In genomic region chr1:230632273-230632873, GRCh38 we compare ENCODE assay signal across 1 cellular context.
TF ChIP-seq lines count a peak whose summit lies in the region.

No MANE protein-coding gene starts in this region.

TF ChIP-seq in GM23338, 12 proteins besides CTCF, POLR2A, EP300 and RAD21 (continued from another document):
- TF ChIP-seq, protein P1, sequence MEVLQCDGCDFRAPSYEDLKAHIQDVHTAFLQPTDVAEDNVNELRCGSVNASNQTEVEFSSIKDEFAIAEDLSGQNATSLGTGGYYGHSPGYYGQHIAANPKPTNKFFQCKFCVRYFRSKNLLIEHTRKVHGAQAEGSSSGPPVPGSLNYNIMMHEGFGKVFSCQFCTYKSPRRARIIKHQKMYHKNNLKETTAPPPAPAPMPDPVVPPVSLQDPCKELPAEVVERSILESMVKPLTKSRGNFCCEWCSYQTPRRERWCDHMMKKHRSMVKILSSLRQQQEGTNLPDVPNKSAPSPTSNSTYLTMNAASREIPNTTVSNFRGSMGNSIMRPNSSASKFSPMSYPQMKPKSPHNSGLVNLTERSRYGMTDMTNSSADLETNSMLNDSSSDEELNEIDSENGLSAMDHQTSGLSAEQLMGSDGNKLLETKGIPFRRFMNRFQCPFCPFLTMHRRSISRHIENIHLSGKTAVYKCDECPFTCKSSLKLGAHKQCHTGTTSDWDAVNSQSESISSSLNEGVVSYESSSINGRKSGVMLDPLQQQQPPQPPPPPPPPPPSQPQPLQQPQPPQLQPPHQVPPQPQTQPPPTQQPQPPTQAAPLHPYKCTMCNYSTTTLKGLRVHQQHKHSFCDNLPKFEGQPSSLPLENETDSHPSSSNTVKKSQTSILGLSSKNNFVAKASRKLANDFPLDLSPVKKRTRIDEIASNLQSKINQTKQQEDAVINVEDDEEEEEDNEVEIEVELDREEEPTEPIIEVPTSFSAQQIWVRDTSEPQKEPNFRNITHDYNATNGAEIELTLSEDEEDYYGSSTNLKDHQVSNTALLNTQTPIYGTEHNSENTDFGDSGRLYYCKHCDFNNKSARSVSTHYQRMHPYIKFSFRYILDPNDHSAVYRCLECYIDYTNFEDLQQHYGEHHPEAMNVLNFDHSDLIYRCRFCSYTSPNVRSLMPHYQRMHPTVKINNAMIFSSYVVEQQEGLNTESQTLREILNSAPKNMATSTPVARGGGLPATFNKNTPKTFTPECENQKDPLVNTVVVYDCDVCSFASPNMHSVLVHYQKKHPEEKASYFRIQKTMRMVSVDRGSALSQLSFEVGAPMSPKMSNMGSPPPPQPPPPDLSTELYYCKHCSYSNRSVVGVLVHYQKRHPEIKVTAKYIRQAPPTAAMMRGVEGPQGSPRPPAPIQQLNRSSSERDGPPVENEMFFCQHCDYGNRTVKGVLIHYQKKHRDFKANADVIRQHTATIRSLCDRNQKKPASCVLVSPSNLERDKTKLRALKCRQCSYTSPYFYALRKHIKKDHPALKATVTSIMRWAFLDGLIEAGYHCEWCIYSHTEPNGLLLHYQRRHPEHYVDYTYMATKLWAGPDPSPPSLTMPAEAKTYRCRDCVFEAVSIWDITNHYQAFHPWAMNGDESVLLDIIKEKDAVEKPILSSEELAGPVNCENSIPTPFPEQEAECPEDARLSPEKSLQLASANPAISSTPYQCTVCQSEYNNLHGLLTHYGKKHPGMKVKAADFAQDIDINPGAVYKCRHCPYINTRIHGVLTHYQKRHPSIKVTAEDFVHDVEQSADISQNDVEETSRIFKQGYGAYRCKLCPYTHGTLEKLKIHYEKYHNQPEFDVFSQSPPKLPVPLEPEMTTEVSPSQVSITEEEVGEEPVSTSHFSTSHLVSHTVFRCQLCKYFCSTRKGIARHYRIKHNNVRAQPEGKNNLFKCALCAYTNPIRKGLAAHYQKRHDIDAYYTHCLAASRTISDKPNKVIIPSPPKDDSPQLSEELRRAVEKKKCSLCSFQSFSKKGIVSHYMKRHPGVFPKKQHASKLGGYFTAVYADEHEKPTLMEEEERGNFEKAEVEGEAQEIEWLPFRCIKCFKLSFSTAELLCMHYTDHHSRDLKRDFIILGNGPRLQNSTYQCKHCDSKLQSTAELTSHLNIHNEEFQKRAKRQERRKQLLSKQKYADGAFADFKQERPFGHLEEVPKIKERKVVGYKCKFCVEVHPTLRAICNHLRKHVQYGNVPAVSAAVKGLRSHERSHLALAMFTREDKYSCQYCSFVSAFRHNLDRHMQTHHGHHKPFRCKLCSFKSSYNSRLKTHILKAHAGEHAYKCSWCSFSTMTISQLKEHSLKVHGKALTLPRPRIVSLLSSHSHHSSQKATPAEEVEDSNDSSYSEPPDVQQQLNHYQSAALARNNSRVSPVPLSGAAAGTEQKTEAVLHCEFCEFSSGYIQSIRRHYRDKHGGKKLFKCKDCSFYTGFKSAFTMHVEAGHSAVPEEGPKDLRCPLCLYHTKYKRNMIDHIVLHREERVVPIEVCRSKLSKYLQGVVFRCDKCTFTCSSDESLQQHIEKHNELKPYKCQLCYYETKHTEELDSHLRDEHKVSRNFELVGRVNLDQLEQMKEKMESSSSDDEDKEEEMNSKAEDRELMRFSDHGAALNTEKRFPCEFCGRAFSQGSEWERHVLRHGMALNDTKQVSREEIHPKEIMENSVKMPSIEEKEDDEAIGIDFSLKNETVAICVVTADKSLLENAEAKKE (CRISPR knock-in tag; IDR thresholded peaks at IDR 0.05): no peak; the same call in 1 of the 2 replicates
- TF ChIP-seq ETS1 (IDR thresholded peaks at IDR 0.05): no peak
- TF ChIP-seq POLR2AphosphoS5 (IDR thresholded peaks at IDR 0.05; ENCODE audit: low read depth): no peak
- no peak for TF ChIP-seq JUNB (IDR thresholded peaks at IDR 0.05; ENCODE audit: unreplicated experiment)
- no peak for TF ChIP-seq EZH2phosphoT487 (IDR thresholded peaks at IDR 0.05; ENCODE audit: unreplicated experiment)
TF ChIP-seq in GM23338: peak in this region for 0.
